ENCODE assay signal across 20 cellular contexts in the genomic region with DNA sequence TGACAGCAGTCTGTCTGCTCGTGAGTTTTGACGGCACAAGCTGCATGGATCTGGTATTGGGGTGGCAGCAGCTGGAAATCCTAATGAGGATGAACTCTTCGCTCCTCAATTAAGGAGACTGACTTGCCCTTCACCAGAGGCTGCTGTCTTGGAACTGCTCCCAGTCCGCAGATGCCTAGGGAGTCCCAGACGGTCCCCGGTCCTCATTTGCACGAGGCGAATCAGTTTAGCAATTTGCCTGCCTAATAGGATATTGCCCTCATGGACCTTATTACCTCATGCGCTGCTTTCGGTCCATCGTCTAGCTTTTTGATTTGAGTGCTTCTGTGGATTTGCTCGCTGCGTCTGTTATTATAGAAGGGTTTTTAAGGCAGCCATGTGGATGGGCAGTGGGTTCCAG. TPM values are rescaled to one million over a fixed set of nuclear protein-coding genes. Genes with fewer than 3 reads are reported as not detected.
DNase-seq lines count a peak whose midpoint lies in the region; ATAC-seq and TF ChIP-seq lines count a peak whose summit lies in the region.
"Had no signal": no experiment of that assay in that cellular context is flagged by ENCODE, and none has a peak within 500 bp of the region (broad histone marks: within the 10 kb centered on the region; RNA-seq: fewer than 3 reads in every experiment).

No MANE protein-coding gene starts in this region.

- H3K4me2 ChIP-seq in mesenchymal stem cell (ENCODE audit: low read length, poor library complexity, severe bottlenecking) (no peak overlapping the region), mesendoderm (ENCODE audit: low read length) (no peak overlapping the region)
- H3K4me2 ChIP-seq: A549 had no signal

- H3K4me1 ChIP-seq in left ventricle myocardium inferior, result peaks cover 88% of the 10 kb centered on the region
- peaks cover 29% of the 10 kb centered on the region for H3K4me1 ChIP-seq in mesenchymal stem cell (ENCODE audit: control insufficient read depth, insufficient read depth, low read depth, low read length)
- peaks cover 15 to 21% of the 10 kb centered on the region in 2 donors for H3K4me1 ChIP-seq in uterus
- no peaks in the 10 kb centered on the region for H3K4me1 ChIP-seq in mesendoderm (ENCODE audit: control insufficient read depth, low read depth, low read length)
- H3K4me1 ChIP-seq: prostate gland had no signal

- no peaks in the 10 kb centered on the region for H3K79me2 ChIP-seq in mesendoderm (ENCODE audit: control insufficient read depth, insufficient read depth, low read length)

- TF ChIP-seq CTCF in left ventricle myocardium inferior (IDR thresholded peaks at IDR 0.05; ENCODE audit: borderline replicate concordance) (no peak), RWPE1 (conservative IDR thresholded peaks at IDR 0.05; ENCODE audit: low read depth) (no peak), uterus (IDR thresholded peaks at IDR 0.05) (no peak)

- H3K4ac ChIP-seq in mesenchymal stem cell (ENCODE audit: low read depth in 1 of 2, low read length in 2 of 2) (no peak overlapping the region), mesendoderm (ENCODE audit: low read depth, low read length) (no peak overlapping the region)

- 88% methylated on average over 13 of the region's 13 CpGs for WGBS in mesenchymal stem cell
- WGBS in mesendoderm (ENCODE audit: extremely low coverage, insufficient coverage, low lambda C conversion rate), result no CpG with 5 or more reads among the region's 13 CpGs

- TF ChIP-seq POLR2A in uterus (IDR thresholded peaks at IDR 0.05), result no peak

- intact Hi-C loops in left ventricle myocardium inferior (cut with micrococcal nuclease) (no loop called here), Right ventricle myocardium inferior (cut with DNase I) (no loop called here), uterus (cut with DNase I; ENCODE audit: low total_unique reads) (no loop called here)

- H3K14ac ChIP-seq in mesenchymal stem cell (ENCODE audit: low read length in 2 of 2), result no peak overlapping the region

- ATAC-seq in Right ventricle myocardium inferior, result no peak
- ATAC-seq: A549; natural killer cell treated with Interleukin-12 subunit alpha and Interleukin-12 subunit beta and Interleukin-15 and Interleukin-18, amount 100 ng/mL, for 72 hours had no signal

- POLR2A ChIA-PET in RWPE1 (lab: Yijun Ruan, JAX; ENCODE audit: low non-redundant PET), result no interaction called here

- H2BK15ac ChIP-seq in mesenchymal stem cell (ENCODE audit: low read depth, poor library complexity, severe bottlenecking) (no peak overlapping the region), mesendoderm (replicated peaks; ENCODE audit: low read depth) (no peak overlapping the region)

- H2BK120ac ChIP-seq in mesenchymal stem cell (ENCODE audit: low read depth, low read length), result peak overlapping the region; percentile 7
- H2BK120ac ChIP-seq in mesendoderm (ENCODE audit: low read depth, low read length), result no peak overlapping the region

- H3K9ac ChIP-seq in mesenchymal stem cell (ENCODE audit: low read length) (no peak overlapping the region), mesendoderm (ENCODE audit: low read length) (no peak overlapping the region)

- H3K36me3 ChIP-seq in left ventricle myocardium inferior (no peaks in the 10 kb centered on the region), mesenchymal stem cell (ENCODE audit: control insufficient read depth in 1 of 2, insufficient read depth in 2 of 2, low read depth in 1 of 2, low read length in 2 of 2) (no peaks in the 10 kb centered on the region), uterus (no peaks in the 10 kb centered on the region), mesendoderm (ENCODE audit: control insufficient read depth, insufficient read depth, low read length) (no peaks in the 10 kb centered on the region)
- H3K36me3 ChIP-seq: adrenal gland, cardiac muscle cell, esophagus muscularis mucosa, Peyer's patch, prostate gland, thoracic aorta had no signal

- no peaks in the 10 kb centered on the region for H3K27me3 ChIP-seq in left ventricle myocardium inferior (ENCODE audit: low read depth)
- no peaks in the 10 kb centered on the region for H3K27me3 ChIP-seq in mesenchymal stem cell (ENCODE audit: control insufficient read depth in 1 of 2, insufficient read depth in 1 of 2, low read length in 2 of 2)
- H3K27me3 ChIP-seq in uterus, result no peaks in the 10 kb centered on the region
- H3K27me3 ChIP-seq in mesendoderm (ENCODE audit: insufficient read depth, low read length, poor library complexity), result no peaks in the 10 kb centered on the region
- H3K27me3 ChIP-seq: adrenal gland, cardiac muscle cell, dorsolateral prefrontal cortex, esophagus muscularis mucosa, Peyer's patch had no signal

- peak overlapping the region; percentile 50 to 67 for H3K18ac ChIP-seq in mesenchymal stem cell (ENCODE audit: low read depth in 1 of 2, low read length in 2 of 2)
- no peak overlapping the region for H3K18ac ChIP-seq in mesendoderm (ENCODE audit: low read length)

- H2BK5ac ChIP-seq in mesenchymal stem cell (ENCODE audit: low read depth, low read length, poor library complexity, severe bottlenecking), result no peak overlapping the region
- no peak overlapping the region for H2BK5ac ChIP-seq in mesendoderm (ENCODE audit: low read length)

- H4K5ac ChIP-seq in mesendoderm (ENCODE audit: low read length), result no peak overlapping the region

- H4K8ac ChIP-seq in mesenchymal stem cell (ENCODE audit: low read length) (no peak overlapping the region), mesendoderm (ENCODE audit: low read depth, low read length) (no peak overlapping the region)

- H3K27ac ChIP-seq in left ventricle myocardium inferior (replicated peaks), result peak overlapping the region; percentile 62
- peak overlapping the region; percentile 44 for H3K27ac ChIP-seq in RWPE1
- H3K27ac ChIP-seq in mesenchymal stem cell (ENCODE audit: low read length, poor library complexity, severe bottlenecking), result no peak overlapping the region
- H3K27ac ChIP-seq in uterus, result peak overlapping the region; percentile 5 to 10
- H3K27ac ChIP-seq in mesendoderm (ENCODE audit: low read depth, low read length), result no peak overlapping the region
- H3K27ac ChIP-seq: cardiac muscle cell, dorsolateral prefrontal cortex, esophagus muscularis mucosa, Peyer's patch, prostate gland had no signal

- H3K9me3 ChIP-seq in left ventricle myocardium inferior (replicated peaks) (no peaks in the 10 kb centered on the region), mesenchymal stem cell (ENCODE audit: control insufficient read depth, low read length) (no peaks in the 10 kb centered on the region), uterus (no peaks in the 10 kb centered on the region)
- H3K9me3 ChIP-seq: A549, adrenal gland, esophagus muscularis mucosa, Peyer's patch, prostate gland, thoracic aorta had no signal

- DNase-seq in left ventricle myocardium inferior (no peak), Right ventricle myocardium inferior (ENCODE audit: missing footprints) (no peak), RWPE1 (ENCODE audit: low spot score) (no peak), mesenchymal stem cell (no peak), uterus (no peak), DMS79 treated with DMSO at 0.1 percent for 48 hours (lab: John Stamatoyannopoulos, UW) (no peak), mesendoderm (no peak), ecto neural progenitor cell (ENCODE audit: low spot score) (no peak)
- DNase-seq: activated CD4-positive, alpha-beta T cell treated with anti-CD3 and anti-CD28 coated beads, Interleukin-2, amount 10 ng/mL, durations not matched to agents 24 days and 14 days; CD4-positive, CD25-positive, alpha-beta regulatory T cell; DND-41; Peyer's patch had no signal

- H3K56ac ChIP-seq in mesendoderm (ENCODE audit: low read length), result no peak overlapping the region

- no peak overlapping the region for H2AK5ac ChIP-seq in mesenchymal stem cell (ENCODE audit: low read length, severe bottlenecking)
- no peak overlapping the region for H2AK5ac ChIP-seq in mesendoderm (ENCODE audit: low read length)

- H3K4me3 ChIP-seq in left ventricle myocardium inferior (no peak overlapping the region), mesenchymal stem cell (ENCODE audit: insufficient read depth in 1 of 2, low read depth in 1 of 2, low read length in 2 of 2) (no peak overlapping the region), uterus (no peak overlapping the region), mesendoderm (ENCODE audit: low read length) (no peak overlapping the region)
- H3K4me3 ChIP-seq: A549, adrenal gland, cardiac muscle cell, dorsolateral prefrontal cortex, esophagus muscularis mucosa, Peyer's patch, prostate gland, thoracic aorta had no signal

- H2BK12ac ChIP-seq in mesenchymal stem cell (ENCODE audit: low read length in 2 of 2), result peak overlapping the region in 1 of 2 experiments; percentile 25

- no peak overlapping the region for H3K23ac ChIP-seq in mesenchymal stem cell (ENCODE audit: low read length in 2 of 2)
- H3K23ac ChIP-seq in mesendoderm (ENCODE audit: low read length), result no peak overlapping the region

- H3K79me1 ChIP-seq in mesenchymal stem cell (replicated peaks; ENCODE audit: low read length, poor library complexity, severe bottlenecking) (peaks cover 26% of the 10 kb centered on the region), mesendoderm (ENCODE audit: low read length) (peaks cover 2% of the 10 kb centered on the region)

- CTCF ChIA-PET in RWPE1 (lab: Yijun Ruan, JAX), result interaction anchor here (0.6 kb wide), 1 partner anchor 265 kb away, joined by 3 read pairs; no protein-coding TSS in a partner anchor

- H4K91ac ChIP-seq in mesenchymal stem cell (ENCODE audit: low read length), result no peak overlapping the region

- no peak overlapping the region for H2AFZ ChIP-seq in mesenchymal stem cell (ENCODE audit: low read depth, low read length)

RNA-seq across cellular contexts. Expression of a gene that starts 40.6 kb away (rescaled TPM):
- 10.0 TPM for total RNA-seq in left ventricle myocardium inferior
- total RNA-seq in Right ventricle myocardium inferior, result 12.9 TPM
- polyA plus RNA-seq in mesenchymal stem cell (2013, experiment 1 of 2), result 27.5 TPM
- 23.9 TPM for polyA plus RNA-seq in mesenchymal stem cell (2013, experiment 2 of 2)
- 10 to 100 TPM; 24.3 to 55.5 (median 31.3) TPM for total RNA-seq in uterus
- 3.8 TPM for polyA plus RNA-seq in mesendoderm (2013, experiment 1 of 2)
- polyA plus RNA-seq in mesendoderm (2013, experiment 2 of 2), result 4.6 TPM
- total RNA-seq: natural killer cell treated with Interleukin-12 subunit alpha and Interleukin-12 subunit beta and Interleukin-15 and Interleukin-18, amount 100 ng/mL, for 72 hours had no signal
- polyA plus RNA-seq: CD4-positive, CD25-positive, alpha-beta regulatory T cell had no signal

Comparison
In these comparisons a context has a peak if more than half of its experiments do, and no peak if none do; other contexts are left out.
1. H3K27ac ChIP-seq: peak in left ventricle myocardium inferior (single experiment), RWPE1 (single experiment) and uterus (2 of 2); none in mesenchymal stem cell (single experiment) and mesendoderm (single experiment).